ENCODE assay signal across 34 cellular contexts in genomic region chr9:92360083-92360482, GRCh38. TPM values are rescaled to one million over a fixed set of nuclear protein-coding genes. Genes with fewer than 3 reads are reported as not detected.
DNase-seq lines count a peak whose midpoint lies in the region; ATAC-seq, FAIRE-seq and TF ChIP-seq lines count a peak whose summit lies in the region.
"Had no signal": no experiment of that assay in that cellular context is flagged by ENCODE, and none has a peak within 500 bp of the region (broad histone marks: within the 10 kb centered on the region; RNA-seq: fewer than 3 reads in every experiment).

No MANE protein-coding gene starts in this region.

- CTCF ChIA-PET in CD8-positive, alpha-beta T cell (lab: Charles Lee), result no interaction called here
- CTCF ChIA-PET in CD4-positive, alpha-beta memory T cell (lab: Charles Lee; ENCODE audit: partially characterized antibody), result no interaction called here

- no peak overlapping the region for H3K4me3 Mint-ChIP-seq in memory B cell
- H3K4me3 Mint-ChIP-seq in CD8-positive, alpha-beta T cell, result no peak overlapping the region
- H3K4me3 Mint-ChIP-seq in CD4-positive, alpha-beta memory T cell, result no peak overlapping the region
- H3K4me3 Mint-ChIP-seq: activated naive CD4-positive, alpha-beta T cell treated with anti-CD3 and anti-CD28 coated beads, Interleukin-2, amount 10 ng/mL, durations not matched to agents 7 days and 5 days; mesothelial cell of epicardium; natural killer cell; type B pancreatic cell had no signal

- ATAC-seq in memory B cell (ENCODE audit: low read depth) (peak; percentile 35), GM19351 (IDR thresholded peaks at IDR 0.05; ENCODE audit: unreplicated experiment) (no peak)
- ATAC-seq in CD8-positive, alpha-beta T cell, result no peak
- ATAC-seq: natural killer cell, Panc1 had no signal

- TF ChIP-seq CTCF in CD8-positive, alpha-beta T cell (IDR thresholded peaks at IDR 0.05), result no peak

- no peak overlapping the region for H3K27ac ChIP-seq in CD8-positive, alpha-beta T cell (ENCODE audit: low read depth, low read length)
- no peak overlapping the region for H3K27ac ChIP-seq in CD4-positive, alpha-beta memory T cell (ENCODE audit: low read depth, low read length)
- H3K27ac ChIP-seq: ovary had no signal

- no peaks in the 10 kb centered on the region for H3K9me3 ChIP-seq in CD8-positive, alpha-beta T cell (ENCODE audit: low read length)
- no peaks in the 10 kb centered on the region for H3K9me3 ChIP-seq in CD4-positive, alpha-beta memory T cell (ENCODE audit: control insufficient read depth in 1 of 2, low read length in 2 of 2)
- H3K9me3 ChIP-seq: BE2C, Caco-2, ovary had no signal

- peaks cover 19% of the 10 kb centered on the region for H3K36me3 Mint-ChIP-seq in memory B cell
- H3K36me3 Mint-ChIP-seq in CD8-positive, alpha-beta T cell, result peaks cover 17% of the 10 kb centered on the region
- H3K36me3 Mint-ChIP-seq in CD4-positive, alpha-beta memory T cell, result peaks cover 17 to 29% of the 10 kb centered on the region in 2 donors

- POLR2A ChIA-PET in CD8-positive, alpha-beta T cell (lab: Charles Lee), result no interaction called here
- POLR2A ChIA-PET in CD4-positive, alpha-beta memory T cell (lab: Charles Lee; ENCODE audit: partially characterized antibody), result no interaction called here

- intact Hi-C loops in CD8-positive, alpha-beta T cell (cut with DNase I, micrococcal nuclease), result no loop called here
- intact Hi-C loops in CD4-positive, alpha-beta memory T cell (cut with micrococcal nuclease), result no loop called here

- H3K4me1 ChIP-seq in CD8-positive, alpha-beta T cell (ENCODE audit: insufficient read depth, low read length), result no peaks in the 10 kb centered on the region
- no peaks in the 10 kb centered on the region for H3K4me1 ChIP-seq in CD4-positive, alpha-beta memory T cell (ENCODE audit: insufficient read depth, low read length)
- H3K4me1 ChIP-seq: Caco-2 had no signal

- H3K4me1 Mint-ChIP-seq in memory B cell, result no peaks in the 10 kb centered on the region
- H3K4me1 Mint-ChIP-seq in CD8-positive, alpha-beta T cell (ENCODE audit: low read depth), result no peaks in the 10 kb centered on the region
- peaks cover 0 to 2% (median 0%) of the 10 kb centered on the region in 4 donors for H3K4me1 Mint-ChIP-seq in CD4-positive, alpha-beta memory T cell
- H3K4me1 Mint-ChIP-seq: natural killer cell had no signal

- H3K9me3 Mint-ChIP-seq in memory B cell, result peaks cover 15% of the 10 kb centered on the region
- H3K9me3 Mint-ChIP-seq in CD8-positive, alpha-beta T cell, result peaks cover 27% of the 10 kb centered on the region
- H3K9me3 Mint-ChIP-seq in CD4-positive, alpha-beta memory T cell, result peaks cover 2 to 42% (median 24%) of the 10 kb centered on the region in 8 donors

- no peaks in the 10 kb centered on the region for H3K36me3 ChIP-seq in CD8-positive, alpha-beta T cell (ENCODE audit: insufficient read depth, low read length)
- H3K36me3 ChIP-seq in CD4-positive, alpha-beta memory T cell (ENCODE audit: insufficient read depth, low read length), result no peaks in the 10 kb centered on the region
- H3K36me3 ChIP-seq: BE2C, ovary had no signal

- H3K27me3 ChIP-seq in CD8-positive, alpha-beta T cell (ENCODE audit: insufficient read depth, low read length), result no peaks in the 10 kb centered on the region
- no peaks in the 10 kb centered on the region for H3K27me3 ChIP-seq in CD4-positive, alpha-beta memory T cell (ENCODE audit: insufficient read depth, low read length)
- H3K27me3 ChIP-seq: BE2C, ovary had no signal

- H3K27me3 Mint-ChIP-seq in memory B cell, result no peaks in the 10 kb centered on the region
- H3K27me3 Mint-ChIP-seq in CD8-positive, alpha-beta T cell (ENCODE audit: low read depth), result no peaks in the 10 kb centered on the region
- no peaks in the 10 kb centered on the region for H3K27me3 Mint-ChIP-seq in CD4-positive, alpha-beta memory T cell
- H3K27me3 Mint-ChIP-seq: activated naive CD4-positive, alpha-beta T cell treated with anti-CD3 and anti-CD28 coated beads, Interleukin-2, amount 10 ng/mL, durations not matched to agents 7 days and 5 days; type B pancreatic cell had no signal

- no peak overlapping the region for H3K4me3 ChIP-seq in CD8-positive, alpha-beta T cell (ENCODE audit: low read depth, low read length)
- no peak overlapping the region for H3K4me3 ChIP-seq in CD4-positive, alpha-beta memory T cell (ENCODE audit: low read length in 2 of 2)
- H3K4me3 ChIP-seq: ovary had no signal

- no peak overlapping the region for H3K27ac Mint-ChIP-seq in memory B cell
- H3K27ac Mint-ChIP-seq in CD8-positive, alpha-beta T cell, result no peak overlapping the region
- no peak overlapping the region for H3K27ac Mint-ChIP-seq in CD4-positive, alpha-beta memory T cell
- H3K27ac Mint-ChIP-seq: activated naive CD4-positive, alpha-beta T cell treated with anti-CD3 and anti-CD28 coated beads, Interleukin-2, amount 10 ng/mL, durations not matched to agents 7 days and 5 days; natural killer cell had no signal

- DNase-seq in CD1c-positive myeloid dendritic cell (ENCODE audit: extremely low spot score) (peak; percentile 12), GM19239 (ENCODE audit: insufficient read length, low spot score) (no peak), MV-4-11 (lab: John Stamatoyannopoulos, UW) (peak; percentile 82), memory B cell (ENCODE audit: low spot score in 2 of 2) (no peak), NCI-H526 treated with DMSO at 0.1 percent for 48 hours (lab: John Stamatoyannopoulos, UW) (no peak)
- DNase-seq in CD8-positive, alpha-beta T cell, result no peak
- no peak for DNase-seq in CD4-positive, alpha-beta memory T cell
- DNase-seq: activated CD4-positive, alpha-beta T cell treated with anti-CD3 and anti-CD28 coated beads, Interleukin-2, amount 50 U/mL, for 48 hours; activated CD4-positive, CD25-positive, alpha-beta regulatory T cell; activated CD8-positive, alpha-beta memory T cell treated with anti-CD3 and anti-CD28 coated beads, Interleukin-2, amount 50 U/mL, for 4 hours; activated naive CD4-positive, alpha-beta T cell treated with anti-CD3 and anti-CD28 coated beads, Interleukin-2, amount 10 ng/mL, durations not matched to agents 7 days and 5 days; amniotic stem cell; Caco-2; DMS79 treated with DMSO at 0.1 percent for 48 hours; effector CD8-positive, alpha-beta T cell; GOT3; MM.1S; natural killer cell; NCI-H1694; NCI-H446 treated with DMSO at 0.1 percent for 48 hours; ovary; retina; SHP77 treated with DMSO at 0.1 percent for 48 hours; small intestine; stimulated activated CD4-positive, alpha-beta T cell treated with anti-CD3 and anti-CD28 coated beads, Interleukin-2, amount 100 ng/mL, for 24 hours; T-helper 1 cell had no signal

- FAIRE-seq in GM19239 (lab: Jason Lieb, UNC), result peak; percentile 8
- FAIRE-seq: keratinocyte, small intestine had no signal

RNA-seq across cellular contexts. Expression of gene CENPP, which starts 34.3 kb away (rescaled TPM):
- 1 to 10 TPM; 2.8 to 4.6 TPM for total RNA-seq in CD8-positive, alpha-beta T cell
- 1 to 10 TPM in 1 of 2 experiments, under 1 TPM in 1; 0.55 to 4.3 TPM for total RNA-seq in CD4-positive, alpha-beta memory T cell
- 1 to 10 TPM; 2.4 to 9.5 TPM for polyA plus RNA-seq in CD4-positive, alpha-beta memory T cell

RNA-seq across cellular contexts. Expression of gene NOL8, which starts 34.9 kb away (rescaled TPM):
- total RNA-seq in CD8-positive, alpha-beta T cell, result 10 to 100 TPM; 63.2 to 69.0 TPM
- total RNA-seq in CD4-positive, alpha-beta memory T cell, result 100 to 1,000 TPM in 1 of 2 experiments, 10 to 100 TPM in 1; 93.9 to 104 TPM
- polyA plus RNA-seq in CD4-positive, alpha-beta memory T cell, result 10 to 100 TPM; 12.3 to 38.7 TPM

RNA-seq across cellular contexts. Expression of gene OGN, which starts 44.3 kb away (rescaled TPM):
- not detected for total RNA-seq in CD8-positive, alpha-beta T cell
- total RNA-seq in CD4-positive, alpha-beta memory T cell, result not detected
- under 1 TPM in 1 of 2 donors, not detected in 1; 0.24 TPM for polyA plus RNA-seq in CD4-positive, alpha-beta memory T cell
- total RNA-seq: Caco-2, epithelial cell of proximal tubule, HT-29 had no signal
- polyA plus RNA-seq: keratinocyte had no signal

Comparison
In these comparisons a context has a peak if more than half of its experiments do, and no peak if none do; other contexts are left out.
1. DNase-seq: peak in CD1c-positive myeloid dendritic cell (single experiment) and MV-4-11 (single experiment); none in GM19239 (single experiment), memory B cell (0 of 2), NCI-H526 treated with DMSO at 0.1 percent for 48 hours (single experiment), CD8-positive, alpha-beta T cell (0 of 7) and CD4-positive, alpha-beta memory T cell (0 of 5).